25 cellular contexts compared by ENCODE assay signal in the genomic region with DNA sequence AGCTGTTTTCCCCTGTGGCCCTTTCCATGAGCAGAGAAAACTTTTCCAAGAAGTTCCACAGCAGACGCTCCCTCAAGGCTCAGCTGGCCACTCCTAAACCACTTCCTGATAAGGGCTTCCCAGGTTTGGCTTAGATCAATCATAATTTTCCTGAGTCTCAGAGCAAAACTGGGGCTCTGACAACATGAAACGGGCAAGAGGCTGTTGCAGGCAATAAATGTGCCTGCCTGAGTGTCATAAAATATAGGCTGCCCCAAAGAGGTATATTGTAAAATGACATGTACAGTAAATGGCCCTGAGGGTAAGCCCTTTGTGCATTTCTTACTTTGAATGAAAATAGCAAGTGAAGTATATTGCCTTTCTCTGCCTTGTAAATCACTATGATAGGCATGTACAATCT.
A peak's percentile ranks its signal among the peaks of the same experiment; 100 is the strongest.
DNase-seq lines count a peak whose midpoint lies in the region; ATAC-seq and TF ChIP-seq lines count a peak whose summit lies in the region.
"Had no signal": no experiment of that assay in that cellular context is flagged by ENCODE, and none has a peak within 500 bp of the region (broad histone marks: within the 10 kb centered on the region; RNA-seq: fewer than 3 reads in every experiment).

No MANE protein-coding gene starts in this region.

- H3K4me2 ChIP-seq in trophoblast cell (ENCODE audit: low read length) = no peak overlapping the region
- H3K4me2 ChIP-seq: A549; BLaER1 treated with 17β-estradiol and CSF1 and Interleukin-3, amounts not matched to agents 10 nM and 100 nM had no signal

- H3K27ac Mint-ChIP-seq in T-helper 2 cell treated with Interferon-gamma antibody and Interleukin-4, amounts not matched to agents 5 μg/mL and 100 μg/mL, for 36 hours = no peak overlapping the region
- no peak overlapping the region for H3K27ac Mint-ChIP-seq in WTC11
- H3K27ac Mint-ChIP-seq: CD14-positive monocyte; CD4-positive, alpha-beta T cell; CD8-positive, alpha-beta memory T cell had no signal

- no peak overlapping the region for H2AK5ac ChIP-seq in trophoblast cell (ENCODE audit: low read length)

- no peak overlapping the region for H3K4me3 ChIP-seq in esophagus muscularis mucosa
- H3K4me3 ChIP-seq in mucosa of descending colon = no peak overlapping the region
- H3K4me3 ChIP-seq in trophoblast cell (ENCODE audit: low read depth, low read length) = peak overlapping the region; percentile 28
- H3K4me3 ChIP-seq: A549; BLaER1 treated with 17β-estradiol and CSF1 and Interleukin-3, amounts not matched to agents 10 nM and 100 nM; GM12878; GM23248 had no signal

- H3K23ac ChIP-seq in trophoblast cell (ENCODE audit: low read length) = no peak overlapping the region

- no peak overlapping the region for H3K18ac ChIP-seq in trophoblast cell (ENCODE audit: low read length)

- no peaks in the 10 kb centered on the region for H3K9me3 Mint-ChIP-seq in T-helper 2 cell treated with Interferon-gamma antibody and Interleukin-4, amounts not matched to agents 5 μg/mL and 100 μg/mL, for 36 hours
- H3K9me3 Mint-ChIP-seq in WTC11 = no peaks in the 10 kb centered on the region
- H3K9me3 Mint-ChIP-seq: CD4-positive, alpha-beta T cell; CD8-positive, alpha-beta memory T cell had no signal

- POLR2A ChIA-PET in HEK293T (lab: Yijun Ruan, JAX) = no interaction called here
- POLR2A ChIA-PET in WTC11 (lab: Charles Lee) = no interaction called here

- H2BK120ac ChIP-seq in trophoblast cell (ENCODE audit: insufficient read depth, low read length, poor library complexity) = no peak overlapping the region

- H3K79me1 ChIP-seq in trophoblast cell (ENCODE audit: low read length) = no peaks in the 10 kb centered on the region

- H3K9me3 ChIP-seq in esophagus muscularis mucosa (no peaks in the 10 kb centered on the region), mucosa of descending colon (no peaks in the 10 kb centered on the region), trophoblast cell (ENCODE audit: insufficient read depth, low read depth, low read length) (peaks cover 2% of the 10 kb centered on the region)
- H3K9me3 ChIP-seq: A549, BE2C had no signal

- no peaks in the 10 kb centered on the region for H3K4me1 Mint-ChIP-seq in T-helper 2 cell treated with Interferon-gamma antibody and Interleukin-4, amounts not matched to agents 5 μg/mL and 100 μg/mL, for 36 hours (ENCODE audit: low read depth)
- no peaks in the 10 kb centered on the region for H3K4me1 Mint-ChIP-seq in WTC11
- H3K4me1 Mint-ChIP-seq: CD14-positive monocyte; CD8-positive, alpha-beta memory T cell had no signal

- no peak for TF ChIP-seq EP300 in esophagus muscularis mucosa (IDR thresholded peaks at IDR 0.05)

- TF ChIP-seq CTCF in esophagus muscularis mucosa (IDR thresholded peaks at IDR 0.05) = no peak
- TF ChIP-seq CTCF in mucosa of descending colon (IDR thresholded peaks at IDR 0.05) = no peak
- no peak for TF ChIP-seq CTCF in WTC11 (IDR thresholded peaks at IDR 0.05)

- H3K4me1 ChIP-seq in esophagus muscularis mucosa (no peaks in the 10 kb centered on the region), mucosa of descending colon (ENCODE audit: low read depth) (peaks cover 5% of the 10 kb centered on the region), trophoblast cell (ENCODE audit: control insufficient read depth in 1 of 2, insufficient read depth in 2 of 2, low read length in 2 of 2) (peaks cover 0 to 5% of the 10 kb centered on the region in 2 experiments)
- H3K4me1 ChIP-seq: A549, BE2C had no signal

- ATAC-seq in mucosa of descending colon (peak; percentile 94), HG03196 (IDR thresholded peaks at IDR 0.05; ENCODE audit: unreplicated experiment) (no peak), WTC11 (no peak)
- ATAC-seq: A549, GM12878 had no signal

- H3K4me3 Mint-ChIP-seq in T-helper 2 cell treated with Interferon-gamma antibody and Interleukin-4, amounts not matched to agents 5 μg/mL and 100 μg/mL, for 36 hours = no peak overlapping the region
- H3K4me3 Mint-ChIP-seq in WTC11 = no peak overlapping the region
- H3K4me3 Mint-ChIP-seq: CD14-positive monocyte; CD4-positive, alpha-beta T cell; CD8-positive, alpha-beta memory T cell had no signal

- no peak overlapping the region for H2AFZ ChIP-seq in trophoblast cell (ENCODE audit: insufficient read depth, low read length, poor library complexity)
- H2AFZ ChIP-seq: GM23248 had no signal

- peaks cover 15% of the 10 kb centered on the region for H3K27me3 Mint-ChIP-seq in T-helper 2 cell treated with Interferon-gamma antibody and Interleukin-4, amounts not matched to agents 5 μg/mL and 100 μg/mL, for 36 hours (ENCODE audit: low read depth)
- no peaks in the 10 kb centered on the region for H3K27me3 Mint-ChIP-seq in WTC11 (ENCODE audit: low read depth)

- CTCF ChIA-PET in HEK293T (lab: Yijun Ruan, JAX) (no interaction called here), WTC11 (lab: Charles Lee) (no interaction called here)

- H4K8ac ChIP-seq in trophoblast cell (ENCODE audit: low read depth, low read length) = no peak overlapping the region

- DNase-seq in HEK293T (ENCODE audit: extremely low spot score) (no peak), esophagus muscularis mucosa (ENCODE audit: extremely low spot score) (peak; percentile 37), mucosa of descending colon (peak in 2 of 3 donors; percentile 31 to 41), trophoblast cell (no peak), WTC11 (ENCODE audit: low spot score) (no peak)
- DNase-seq in activated CD8-positive, alpha-beta memory T cell treated with anti-CD3 and anti-CD28 coated beads for 24 hours = no peak
- no peak for DNase-seq in T-helper 2 cell treated with Interferon-gamma antibody and Interleukin-4, amounts not matched to agents 5 μg/mL and 100 μg/mL, for 36 hours (ENCODE audit: low spot score)
- DNase-seq: 8988T; ACHN; AML-193; BE2C; CD4-positive, alpha-beta T cell; CD8-positive, alpha-beta memory T cell; DMS 273 treated with DMSO at 0.1 percent for 48 hours; DMS79; EL; GDM1; GM23248; H7; HCEC 1CT had no signal

- intact Hi-C loops in esophagus muscularis mucosa (cut with DNase I) (no loop called here), mucosa of descending colon (cut with DNase I, micrococcal nuclease) (no loop called here)

- H3K14ac ChIP-seq in trophoblast cell (ENCODE audit: low read length) = no peak overlapping the region

- 54% methylated on average over 2 of the region's 2 CpGs for WGBS in esophagus muscularis mucosa
- WGBS in trophoblast cell (ENCODE audit: extremely low coverage, insufficient coverage, insufficient read length) = no CpG with 5 or more reads among the region's 2 CpGs

- H4K12ac ChIP-seq in trophoblast cell (ENCODE audit: low read depth, low read length) = no peak overlapping the region

- H3K9ac ChIP-seq in trophoblast cell (ENCODE audit: low read length) = no peak overlapping the region
- H3K9ac ChIP-seq: BLaER1 treated with 17β-estradiol and CSF1 and Interleukin-3, amounts not matched to agents 10 nM and 100 nM; GM23248 had no signal

- H3K4ac ChIP-seq in trophoblast cell (ENCODE audit: low read depth, low read length) = no peak overlapping the region

- H2BK5ac ChIP-seq in trophoblast cell (ENCODE audit: low read depth, low read length, poor library complexity) = no peak overlapping the region

- no peaks in the 10 kb centered on the region for H3K27me3 ChIP-seq in esophagus muscularis mucosa
- H3K27me3 ChIP-seq in trophoblast cell (ENCODE audit: insufficient read depth, low read length) = no peaks in the 10 kb centered on the region
- H3K27me3 ChIP-seq: BE2C; BLaER1 treated with 17β-estradiol and CSF1 and Interleukin-3, amounts not matched to agents 10 nM and 100 nM had no signal

- H3K36me3 Mint-ChIP-seq in T-helper 2 cell treated with Interferon-gamma antibody and Interleukin-4, amounts not matched to agents 5 μg/mL and 100 μg/mL, for 36 hours (ENCODE audit: low read depth) = no peaks in the 10 kb centered on the region
- no peaks in the 10 kb centered on the region for H3K36me3 Mint-ChIP-seq in WTC11
- H3K36me3 Mint-ChIP-seq: CD14-positive monocyte; CD8-positive, alpha-beta memory T cell had no signal

- H3K79me2 ChIP-seq in trophoblast cell (ENCODE audit: control insufficient read depth, insufficient read depth, low read length, poor library complexity) = no peaks in the 10 kb centered on the region

- H3K36me3 ChIP-seq in esophagus muscularis mucosa (no peaks in the 10 kb centered on the region), mucosa of descending colon (ENCODE audit: low read depth) (no peaks in the 10 kb centered on the region), trophoblast cell (ENCODE audit: control insufficient read depth in 1 of 2, insufficient read depth in 2 of 2, low read length in 2 of 2) (no peaks in the 10 kb centered on the region)
- H3K36me3 ChIP-seq: BE2C; BLaER1 treated with 17β-estradiol and CSF1 and Interleukin-3, amounts not matched to agents 10 nM and 100 nM had no signal

- TF ChIP-seq POLR2A in esophagus muscularis mucosa (IDR thresholded peaks at IDR 0.05; ENCODE audit: low read depth) = no peak

- H3K27ac ChIP-seq in esophagus muscularis mucosa (replicated peaks in 1 of 4) (no peak overlapping the region), trophoblast cell (ENCODE audit: low read depth, low read length) (no peak overlapping the region)
- H3K27ac ChIP-seq: A549; BLaER1 treated with 17β-estradiol and CSF1 and Interleukin-3, amounts not matched to agents 10 nM and 100 nM; GM23248 had no signal

- H2BK12ac ChIP-seq in trophoblast cell (ENCODE audit: low read length) = no peak overlapping the region

- H4K91ac ChIP-seq in trophoblast cell (ENCODE audit: low read depth, low read length) = no peak overlapping the region

TF ChIP-seq in HEK293T, 16 proteins besides CTCF, POLR2A, EP300 and RAD21 (continues in another document):
- no peak for TF ChIP-seq ZNF384 (IDR thresholded peaks at IDR 0.05)
- TF ChIP-seq, protein P1, sequence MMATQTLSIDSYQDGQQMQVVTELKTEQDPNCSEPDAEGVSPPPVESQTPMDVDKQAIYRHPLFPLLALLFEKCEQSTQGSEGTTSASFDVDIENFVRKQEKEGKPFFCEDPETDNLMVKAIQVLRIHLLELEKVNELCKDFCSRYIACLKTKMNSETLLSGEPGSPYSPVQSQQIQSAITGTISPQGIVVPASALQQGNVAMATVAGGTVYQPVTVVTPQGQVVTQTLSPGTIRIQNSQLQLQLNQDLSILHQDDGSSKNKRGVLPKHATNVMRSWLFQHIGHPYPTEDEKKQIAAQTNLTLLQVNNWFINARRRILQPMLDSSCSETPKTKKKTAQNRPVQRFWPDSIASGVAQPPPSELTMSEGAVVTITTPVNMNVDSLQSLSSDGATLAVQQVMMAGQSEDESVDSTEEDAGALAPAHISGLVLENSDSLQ (IDR thresholded peaks at IDR 0.05) = 0 out of 2 replicates have a peak, but pooled peaks have one; percentile 9

TF ChIP-seq in WTC11, 78 proteins besides CTCF, POLR2A, EP300 and RAD21 (continues in another document):
- TF ChIP-seq SOX15 (CRISPR knock-in tag; IDR thresholded peaks at IDR 0.05) (no peak), ZNF416 (CRISPR knock-in tag; IDR thresholded peaks at IDR 0.05) (no peak)

Comparison
In these comparisons a context has a peak if more than half of its experiments do, and no peak if none do; other contexts are left out.
1. DNase-seq: peak in esophagus muscularis mucosa (single experiment) and mucosa of descending colon (2 of 3); none in HEK293T (single experiment), trophoblast cell (0 of 2), activated CD8-positive, alpha-beta memory T cell treated with anti-CD3 and anti-CD28 coated beads for 24 hours (single experiment), T-helper 2 cell treated with Interferon-gamma antibody and Interleukin-4, amounts not matched to agents 5 μg/mL and 100 μg/mL, for 36 hours (single experiment) and WTC11 (single experiment).